8 cellular contexts compared by ENCODE assay signal in the genomic region with DNA sequence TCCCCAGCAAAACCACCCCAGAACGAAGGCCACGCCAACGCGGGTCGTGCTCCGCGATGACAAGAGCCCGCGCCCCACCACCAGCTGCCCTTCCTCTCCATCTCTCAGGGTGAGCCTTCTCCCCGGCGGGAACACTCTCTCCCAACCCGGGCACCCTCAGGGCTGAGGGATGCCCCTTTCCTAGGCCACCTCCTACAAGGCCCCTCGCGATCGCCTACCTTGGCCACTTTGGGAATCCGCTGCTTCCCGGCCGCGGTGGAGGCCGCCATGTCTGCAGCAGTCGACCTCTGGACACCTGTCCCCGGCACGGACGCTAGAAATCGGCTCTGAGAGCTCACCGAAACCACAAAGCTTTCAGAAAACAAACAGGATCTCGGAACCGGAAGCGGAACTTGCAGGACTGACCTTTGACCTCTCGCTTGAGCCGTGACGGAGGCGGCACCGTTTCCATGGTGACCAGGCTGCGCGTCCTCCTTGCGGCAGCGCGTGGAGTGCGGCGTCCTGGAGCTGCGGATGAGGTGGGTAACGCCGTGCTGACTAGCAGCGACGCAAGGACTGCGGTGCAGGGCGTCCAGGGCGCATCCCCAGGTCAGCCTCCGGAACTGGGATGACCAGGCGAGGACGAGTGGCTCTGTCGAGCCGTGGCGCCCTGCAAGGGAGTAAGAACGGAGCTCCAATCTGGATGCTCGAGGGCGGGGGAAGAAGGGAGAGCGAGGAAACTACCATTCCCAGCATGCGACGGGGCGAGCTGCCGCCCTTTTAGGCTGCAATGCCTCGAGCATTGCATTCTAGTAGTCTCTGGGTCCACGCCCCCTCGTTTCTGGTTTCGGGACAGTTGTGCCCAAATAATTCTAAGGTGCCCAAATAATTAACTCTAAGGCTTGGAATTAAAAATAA. TPM values are rescaled to one million over a fixed set of nuclear protein-coding genes. Genes with fewer than 3 reads are reported as not detected.
DNase-seq lines count a peak whose midpoint lies in the region; ATAC-seq and TF ChIP-seq lines count a peak whose summit lies in the region.

A gene with protein sequence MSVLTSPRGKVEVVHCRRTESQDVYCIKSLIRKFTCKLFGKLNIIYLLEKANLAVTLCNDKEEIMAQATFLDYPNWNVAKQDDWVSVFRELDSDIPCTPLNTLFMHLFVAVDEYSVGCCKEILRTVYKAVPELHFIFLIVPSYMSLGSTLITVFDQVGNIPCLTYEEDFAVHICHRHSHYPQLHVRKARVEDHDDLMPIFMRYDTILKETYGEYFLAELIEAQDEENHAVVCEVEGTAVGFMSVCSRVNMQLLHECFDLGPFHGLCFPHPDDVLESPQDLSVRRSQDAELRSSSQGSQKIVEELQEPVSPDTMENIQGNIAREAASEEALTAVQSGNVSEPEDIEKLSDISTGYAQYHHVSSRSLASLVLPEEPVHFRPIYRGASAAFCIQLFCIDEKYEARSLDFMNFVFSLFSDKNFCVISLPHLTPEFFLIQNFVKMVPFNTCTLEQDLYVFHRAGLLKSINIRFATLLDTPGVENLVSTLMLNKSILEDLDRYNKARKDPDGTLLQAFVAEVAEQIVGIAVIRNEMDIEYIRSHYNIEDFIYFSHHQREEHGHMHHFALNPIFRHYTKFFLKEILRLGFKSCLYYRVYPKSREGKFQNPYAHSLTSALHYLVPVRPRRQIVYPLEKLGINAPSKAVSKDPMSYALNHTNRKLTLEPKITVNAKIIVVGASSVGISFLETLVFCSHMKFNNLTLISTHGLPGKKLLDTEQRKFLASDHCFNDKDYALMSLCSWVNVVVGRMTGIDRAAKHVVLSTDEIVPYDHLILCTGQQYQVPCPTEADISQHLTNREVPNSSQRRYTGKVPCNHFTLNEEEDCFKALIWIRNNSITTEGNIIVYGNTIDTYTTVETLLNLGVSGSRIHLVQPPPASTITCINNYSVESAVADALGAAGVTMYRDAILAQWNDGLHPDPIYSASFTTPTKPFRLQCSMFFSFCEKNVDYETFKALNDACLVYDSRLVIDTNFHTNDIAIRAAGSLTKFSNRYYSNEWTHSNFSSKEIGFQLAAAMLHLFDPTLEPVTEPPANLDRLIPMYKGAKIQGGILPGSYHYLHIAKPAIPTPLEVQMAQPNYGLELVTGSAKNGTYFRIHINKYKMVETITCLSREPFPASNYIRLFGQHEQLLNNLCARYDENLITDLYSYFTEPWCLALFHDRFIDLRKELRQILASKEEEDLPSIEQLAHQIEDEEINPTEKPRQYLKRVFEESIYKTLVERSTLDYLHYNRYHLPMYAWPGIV (plus strand): TSS at position 459 of the 897 bp plus-strand sequence. CDS start 4,122 bp downstream, outside the sequence.
A gene (minus strand): TSS at position 393 of the 897 bp plus-strand sequence. CDS start 124 bp downstream, at position 269.

- no peak for TF ChIP-seq CTCF in CD14-positive monocyte (IDR thresholded peaks at IDR 0.05)

- peak within 1 kb of the TSS; percentile 99 for H3K4me3 Mint-ChIP-seq in CD14-positive monocyte
- peak within 1 kb of the TSS; percentile 97 for H3K4me3 Mint-ChIP-seq in dendritic cell treated with granulocyte-macrophage colony-stimulating factor and Interleukin-4, amounts not matched to agents 40 ng/mL and 50 ng/mL, for 4 days

- ATAC-seq in GM19395 (IDR thresholded peaks at IDR 0.05; ENCODE audit: unreplicated experiment) = peak; percentile 96
- peak; percentile 89 for ATAC-seq in HG03558 (IDR thresholded peaks at IDR 0.05; ENCODE audit: extremely low read depth, unreplicated experiment)
- ATAC-seq in left lobe of liver = peak; percentile 96

- DNase-seq in CD14-positive monocyte (ENCODE audit: low spot score) = peak; percentile 98
- peak; percentile 100 for DNase-seq in NCI-H748 (lab: John Stamatoyannopoulos, UW; ENCODE audit: unreplicated experiment)
- peak; percentile 96 for DNase-seq in activated CD4-positive, alpha-beta T cell treated with anti-CD3 and anti-CD28 coated beads, Interleukin-2, amount 50 U/mL, for 4 hours
- DNase-seq in left lobe of liver (ENCODE audit: low spot score) = peak; percentile 98
- peak; percentile 95 to 97 for DNase-seq in stimulated activated CD4-positive, alpha-beta T cell treated with anti-CD3 and anti-CD28 coated beads, Interleukin-2, amount 100 ng/mL, for 24 hours

- no peaks in the 10 kb centered on the region for H3K9me3 Mint-ChIP-seq in CD14-positive monocyte
- H3K9me3 Mint-ChIP-seq in dendritic cell treated with granulocyte-macrophage colony-stimulating factor and Interleukin-4, amounts not matched to agents 40 ng/mL and 50 ng/mL, for 4 days = no peaks in the 10 kb centered on the region

- H3K36me3 Mint-ChIP-seq in CD14-positive monocyte = peaks cover 32 to 34% of the 10 kb centered on the region in 2 donors
- peaks cover 45% of the 10 kb centered on the region for H3K36me3 Mint-ChIP-seq in dendritic cell treated with granulocyte-macrophage colony-stimulating factor and Interleukin-4, amounts not matched to agents 40 ng/mL and 50 ng/mL, for 4 days (ENCODE audit: low read depth)

- intact Hi-C loops in CD14-positive monocyte (cut with micrococcal nuclease) = loop anchor here in 1 of 2 donors (1.0 to 10.0 kb wide), 2 partner anchors 35 to 1072 kb away; a partner anchor contains a TSS
- intact Hi-C loops in dendritic cell treated with granulocyte-macrophage colony-stimulating factor and Interleukin-4, amounts not matched to agents 40 ng/mL and 50 ng/mL, for 4 days (cut with micrococcal nuclease) = loop anchor here (1.0 kb wide), 1 partner anchor 35 kb away; a partner anchor contains a TSS

- H3K4me1 Mint-ChIP-seq in CD14-positive monocyte = peaks cover 19% of the 10 kb centered on the region
- no peaks in the 10 kb centered on the region for H3K4me1 Mint-ChIP-seq in dendritic cell treated with granulocyte-macrophage colony-stimulating factor and Interleukin-4, amounts not matched to agents 40 ng/mL and 50 ng/mL, for 4 days (ENCODE audit: low read depth)

- H3K27ac Mint-ChIP-seq in CD14-positive monocyte = peak within 1 kb of the TSS; percentile 96 to 98 (median 98)
- H3K27ac Mint-ChIP-seq in dendritic cell treated with granulocyte-macrophage colony-stimulating factor and Interleukin-4, amounts not matched to agents 40 ng/mL and 50 ng/mL, for 4 days = peak within 1 kb of the TSS; percentile 92

- H3K27me3 Mint-ChIP-seq in CD14-positive monocyte (ENCODE audit: low read depth in 3 of 3) = peaks cover 0 to 1% (median 0%) of the 10 kb centered on the region in 3 donors
- H3K27me3 Mint-ChIP-seq in dendritic cell treated with granulocyte-macrophage colony-stimulating factor and Interleukin-4, amounts not matched to agents 40 ng/mL and 50 ng/mL, for 4 days = no peaks in the 10 kb centered on the region

RNA-seq across cellular contexts. Expression of the first gene that starts in this region (rescaled TPM):
- not detected for polyA plus RNA-seq in CD14-positive monocyte
- total RNA-seq in left lobe of liver = not detected

RNA-seq across cellular contexts. Expression of the second gene that starts in this region (rescaled TPM):
- polyA plus RNA-seq in CD14-positive monocyte = 1 to 10 TPM; 5.9 to 7.4 TPM
- 8.7 TPM for total RNA-seq in left lobe of liver

Comparison
In these comparisons a context has a peak if more than half of its experiments do, and no peak if none do; other contexts are left out.
1. Peak in every context shown above with its lines: DNase-seq and ATAC-seq.